In the genomic region with DNA sequence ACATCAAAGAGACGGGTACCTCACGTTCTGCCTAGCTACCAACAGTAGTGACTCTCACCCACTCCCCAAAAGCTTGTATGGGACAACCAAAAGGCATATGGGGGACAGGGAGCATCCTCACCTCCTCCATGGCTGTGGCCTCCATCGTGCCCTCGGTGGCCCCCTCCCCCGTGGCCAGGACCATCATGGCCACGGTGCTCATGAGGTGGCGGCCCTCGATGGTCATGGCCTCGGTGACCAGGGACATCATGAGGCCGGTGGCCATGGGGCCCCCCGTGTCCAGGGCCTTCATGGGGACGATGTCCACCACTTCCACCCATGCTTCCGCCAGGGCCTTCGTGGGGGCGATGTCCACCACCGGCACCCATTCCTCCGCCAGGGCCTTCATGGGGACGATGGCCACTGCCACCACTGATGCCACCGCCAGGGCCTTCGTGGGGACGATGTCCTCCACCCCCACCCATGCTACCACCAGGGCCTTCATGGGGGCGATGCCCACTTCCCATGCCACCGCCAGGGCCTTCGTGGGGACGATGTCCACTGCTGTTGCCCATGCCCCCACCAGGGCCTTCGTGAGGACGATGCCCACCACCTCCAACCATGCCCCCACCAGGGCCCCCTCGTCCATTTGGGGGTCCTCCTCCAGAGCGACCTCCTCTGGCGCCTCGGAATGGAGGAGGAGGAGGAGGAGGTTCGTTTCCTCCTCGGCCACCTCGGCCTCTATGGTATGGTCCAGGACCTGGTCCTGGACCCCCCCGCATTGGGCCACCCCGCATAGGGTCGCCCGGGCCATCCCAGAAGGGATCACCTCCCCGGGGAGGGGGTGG, we compare ENCODE assay signal across 1 cellular context.
A peak's percentile ranks its signal among the peaks of the same experiment; 100 is the strongest.
TF ChIP-seq lines count a peak whose summit lies in the region.

No MANE protein-coding gene starts in this region.

TF ChIP-seq in K562, 482 proteins besides CTCF, POLR2A, EP300 and RAD21 (continues in another document):
- TF ChIP-seq HSF4 (CRISPR knock-in tag; IDR thresholded peaks at IDR 0.05; ENCODE audit: borderline replicate concordance) (no peak), ZNF318 (IDR thresholded peaks at IDR 0.05; ENCODE audit: borderline replicate concordance in 1 of 2, low read depth in 1 of 2) (no peak), SMARCA4 (IDR thresholded peaks at IDR 0.05) (no peak), ZNF830 (CRISPR knock-in tag; IDR thresholded peaks at IDR 0.05) (no peak), NFYB (IDR thresholded peaks at IDR 0.05; ENCODE audit: extremely low read depth, insufficient read length) (no peak), MAZ (CRISPR knock-in tag; conservative IDR thresholded peaks at IDR 0.05 in 1 of 2, IDR thresholded peaks at IDR 0.05 in 1 of 2) (no peak), POLR2B (IDR thresholded peaks at IDR 0.05; ENCODE audit: low read depth, partially characterized antibody) (peak; percentile 42), ZNF41 (CRISPR knock-in tag; conservative IDR thresholded peaks at IDR 0.05) (no peak), BRF2 (IDR thresholded peaks at IDR 0.05; ENCODE audit: borderline replicate concordance, insufficient read depth, insufficient read length) (no peak), NR3C1 (CRISPR knock-in tag; IDR thresholded peaks at IDR 0.05) (0 out of 2 replicates have a peak, but pooled peaks have one; percentile 31), SMARCC2 (IDR thresholded peaks at IDR 0.05; ENCODE audit: low read depth) (no peak), RBFOX2 (IDR thresholded peaks at IDR 0.05; ENCODE audit: low read depth, low read length) (peak; percentile 81), BCL6 (CRISPR knock-in tag; IDR thresholded peaks at IDR 0.05) (no peak), MBD2 (IDR thresholded peaks at IDR 0.05; ENCODE audit: borderline replicate concordance, low read depth) (no peak), TSHZ1 (CRISPR knock-in tag; IDR thresholded peaks at IDR 0.05) (no peak), POLR2AphosphoS5 (IDR thresholded peaks at IDR 0.05; ENCODE audit: control insufficient read depth, insufficient read depth, low read depth, low read length) (peak; percentile 48; the same call in 1 of the 2 replicates), SRF (CRISPR knock-in tag; IDR thresholded peaks at IDR 0.05) (no peak), HNRNPL (IDR thresholded peaks at IDR 0.05; ENCODE audit: low read depth, low read length) (peak; percentile 88), FOXJ3 (CRISPR knock-in tag; IDR thresholded peaks at IDR 0.05) (no peak), FIP1L1 (IDR thresholded peaks at IDR 0.05; ENCODE audit: low read depth, low read length, poor library complexity, severe bottlenecking) (peak; percentile 33), ZNF655 (CRISPR knock-in tag; IDR thresholded peaks at IDR 0.05) (no peak), ZNF639 (CRISPR knock-in tag; conservative IDR thresholded peaks at IDR 0.05 in 1 of 2, IDR thresholded peaks at IDR 0.05 in 1 of 2) (no peak), ZBTB9 (CRISPR knock-in tag; IDR thresholded peaks at IDR 0.05) (0 out of 2 replicates have a peak, but pooled peaks have one; percentile 55), RBM22 (IDR thresholded peaks at IDR 0.05; ENCODE audit: low read depth, low read length, poor library complexity, severe bottlenecking) (peak; percentile 66), MEIS2 (IDR thresholded peaks at IDR 0.05; ENCODE audit: partially characterized antibody) (no peak)
- TF ChIP-seq, protein P1, sequence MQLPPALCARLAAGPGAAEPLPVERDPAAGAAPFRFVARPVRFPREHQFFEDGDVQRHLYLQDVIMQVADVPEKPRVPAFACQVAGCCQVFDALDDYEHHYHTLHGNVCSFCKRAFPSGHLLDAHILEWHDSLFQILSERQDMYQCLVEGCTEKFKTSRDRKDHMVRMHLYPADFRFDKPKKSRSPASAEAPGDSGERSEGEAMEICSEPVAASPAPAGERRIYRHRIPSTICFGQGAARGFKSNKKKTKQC (CRISPR knock-in tag; IDR thresholded peaks at IDR 0.05): no peak
- TF ChIP-seq, protein P2, sequence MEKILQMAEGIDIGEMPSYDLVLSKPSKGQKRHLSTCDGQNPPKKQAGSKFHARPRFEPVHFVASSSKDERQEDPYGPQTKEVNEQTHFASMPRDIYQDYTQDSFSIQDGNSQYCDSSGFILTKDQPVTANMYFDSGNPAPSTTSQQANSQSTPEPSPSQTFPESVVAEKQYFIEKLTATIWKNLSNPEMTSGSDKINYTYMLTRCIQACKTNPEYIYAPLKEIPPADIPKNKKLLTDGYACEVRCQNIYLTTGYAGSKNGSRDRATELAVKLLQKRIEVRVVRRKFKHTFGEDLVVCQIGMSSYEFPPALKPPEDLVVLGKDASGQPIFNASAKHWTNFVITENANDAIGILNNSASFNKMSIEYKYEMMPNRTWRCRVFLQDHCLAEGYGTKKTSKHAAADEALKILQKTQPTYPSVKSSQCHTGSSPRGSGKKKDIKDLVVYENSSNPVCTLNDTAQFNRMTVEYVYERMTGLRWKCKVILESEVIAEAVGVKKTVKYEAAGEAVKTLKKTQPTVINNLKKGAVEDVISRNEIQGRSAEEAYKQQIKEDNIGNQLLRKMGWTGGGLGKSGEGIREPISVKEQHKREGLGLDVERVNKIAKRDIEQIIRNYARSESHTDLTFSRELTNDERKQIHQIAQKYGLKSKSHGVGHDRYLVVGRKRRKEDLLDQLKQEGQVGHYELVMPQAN (IDR thresholded peaks at IDR 0.05; ENCODE audit: borderline replicate concordance): no peak
- TF ChIP-seq, protein P3, sequence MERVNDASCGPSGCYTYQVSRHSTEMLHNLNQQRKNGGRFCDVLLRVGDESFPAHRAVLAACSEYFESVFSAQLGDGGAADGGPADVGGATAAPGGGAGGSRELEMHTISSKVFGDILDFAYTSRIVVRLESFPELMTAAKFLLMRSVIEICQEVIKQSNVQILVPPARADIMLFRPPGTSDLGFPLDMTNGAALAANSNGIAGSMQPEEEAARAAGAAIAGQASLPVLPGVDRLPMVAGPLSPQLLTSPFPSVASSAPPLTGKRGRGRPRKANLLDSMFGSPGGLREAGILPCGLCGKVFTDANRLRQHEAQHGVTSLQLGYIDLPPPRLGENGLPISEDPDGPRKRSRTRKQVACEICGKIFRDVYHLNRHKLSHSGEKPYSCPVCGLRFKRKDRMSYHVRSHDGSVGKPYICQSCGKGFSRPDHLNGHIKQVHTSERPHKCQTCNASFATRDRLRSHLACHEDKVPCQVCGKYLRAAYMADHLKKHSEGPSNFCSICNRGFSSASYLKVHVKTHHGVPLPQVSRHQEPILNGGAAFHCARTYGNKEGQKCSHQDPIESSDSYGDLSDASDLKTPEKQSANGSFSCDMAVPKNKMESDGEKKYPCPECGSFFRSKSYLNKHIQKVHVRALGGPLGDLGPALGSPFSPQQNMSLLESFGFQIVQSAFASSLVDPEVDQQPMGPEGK (CRISPR knock-in tag; IDR thresholded peaks at IDR 0.05; ENCODE audit: borderline replicate concordance): no peak
